In the genomic region with DNA sequence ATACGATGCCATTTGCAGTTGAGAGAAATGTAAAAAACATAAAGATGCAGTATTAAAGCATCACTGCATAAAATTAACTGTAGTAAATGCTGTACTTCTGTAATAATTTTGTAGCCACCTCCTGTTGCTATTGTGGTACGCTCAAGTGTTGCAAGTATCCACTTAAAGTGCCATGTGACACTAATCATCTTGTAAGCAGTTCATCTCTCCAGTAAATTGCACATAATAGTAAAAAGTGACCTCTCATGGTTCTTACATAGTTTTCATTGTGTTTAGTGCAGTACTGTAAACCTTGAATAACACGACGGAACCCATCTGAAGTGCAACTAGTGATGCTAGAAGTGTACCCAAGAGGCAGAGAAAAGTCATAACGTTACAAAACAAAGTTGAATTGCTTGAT, we compare ENCODE assay signal across 18 cellular contexts.
A peak's percentile ranks its signal among the peaks of the same experiment; 100 is the strongest.
DNase-seq lines count a peak whose midpoint lies in the region; FAIRE-seq and TF ChIP-seq lines count a peak whose summit lies in the region.
"Had no signal": no experiment of that assay in that cellular context is flagged by ENCODE, and none has a peak within 500 bp of the region (broad histone marks: within the 10 kb centered on the region; RNA-seq: fewer than 3 reads in every experiment).

No MANE protein-coding gene starts in this region.

- H4K8ac ChIP-seq in H1 (ENCODE audit: extremely low read depth, insufficient read depth, low read length): no peak overlapping the region

- no peak overlapping the region for H3K27ac ChIP-seq in H1 (ENCODE audit: low read depth, low read length)
- no peak overlapping the region for H3K27ac ChIP-seq in tibial nerve
- H3K27ac ChIP-seq: 22Rv1, A549, C4-2B had no signal

- H3K4me1 ChIP-seq in H1 (replicated peaks in 1 of 4; ENCODE audit: control insufficient read depth in 3 of 4, insufficient read depth in 4 of 4, low read length in 3 of 4): peaks cover 0 to 4% (median 1%) of the 10 kb centered on the region in 4 experiments; a peak in 3 of 7 replicates
- no peaks in the 10 kb centered on the region for H3K4me1 ChIP-seq in tibial nerve
- H3K4me1 ChIP-seq: A549, HAP-1 had no signal

- H3K36me3 ChIP-seq in H1 (ENCODE audit: control insufficient read depth in 2 of 4, insufficient read depth in 4 of 4, low read length in 3 of 4) (no peaks in the 10 kb centered on the region), tibial nerve (no peaks in the 10 kb centered on the region)
- H3K36me3 ChIP-seq: HAP-1 had no signal

- no peaks in the 10 kb centered on the region for H3K79me1 ChIP-seq in H1 (ENCODE audit: low read depth, low read length)

- no peaks in the 10 kb centered on the region for H3K27me3 ChIP-seq in H1 (replicated peaks in 1 of 4; ENCODE audit: control insufficient read depth in 3 of 4, extremely low read depth in 1 of 4, insufficient read depth in 3 of 4, low read length in 3 of 4)
- H3K27me3 ChIP-seq in tibial nerve: no peaks in the 10 kb centered on the region

- H2AK5ac ChIP-seq in H1 (ENCODE audit: low read depth, low read length): no peak overlapping the region

- no peak overlapping the region for H3K18ac ChIP-seq in H1 (ENCODE audit: extremely low read depth, low read length)

- no peak for TF ChIP-seq RAD21 in H1 (IDR thresholded peaks at IDR 0.05 in 1 of 2, conservative IDR thresholded peaks at IDR 0.05 in 1 of 2; ENCODE audit: low read depth in 2 of 2, low read length in 2 of 2)

- no peak overlapping the region for H2BK12ac ChIP-seq in H1 (ENCODE audit: low read depth, low read length)

- no peak overlapping the region for H2BK20ac ChIP-seq in H1 (ENCODE audit: low read length)

- H4K20me1 ChIP-seq in H1 (replicated peaks in 1 of 2; ENCODE audit: control insufficient read depth in 1 of 2, insufficient read depth in 2 of 2, low read length in 2 of 2): no peaks in the 10 kb centered on the region

- TF ChIP-seq EP300 in H1 (IDR thresholded peaks at IDR 0.05; ENCODE audit: borderline replicate concordance in 1 of 2, low read depth in 2 of 2, low read length in 2 of 2) (no peak), tibial nerve (IDR thresholded peaks at IDR 0.05) (no peak)

- CTCF ChIA-PET in H1 (lab: Charles Lee; ENCODE audit: partially characterized antibody): no interaction called here

- POLR2A ChIA-PET in H1 (lab: Charles Lee; ENCODE audit: partially characterized antibody): no interaction called here

- no peak overlapping the region for H3K14ac ChIP-seq in H1 (ENCODE audit: insufficient read length)

- no peak for FAIRE-seq in H1 (lab: Jason Lieb, UNC)
- FAIRE-seq: A549, D721Med, G401.6, GM12891, GM19239 had no signal

- no peak overlapping the region for H2BK15ac ChIP-seq in H1 (ENCODE audit: low read length)

- H2BK5ac ChIP-seq in H1 (ENCODE audit: low read depth, low read length): no peak overlapping the region

- no peaks in the 10 kb centered on the region for H3K79me2 ChIP-seq in H1 (ENCODE audit: control insufficient read depth in 1 of 2, insufficient read depth in 2 of 2, low read length in 2 of 2)

- no peak overlapping the region for H3K56ac ChIP-seq in H1 (replicated peaks; ENCODE audit: insufficient read length, low read depth, low read length)

- 85% methylated on average over 5 of the region's 5 CpGs; no CpG with 5 or more reads in 1 of the 2 experiments for WGBS in H1 (ENCODE audit: extremely low coverage in 1 of 2, insufficient coverage in 1 of 2, insufficient read length in 1 of 2, insufficient replicate concordance in 2 of 2, low coverage in 1 of 2, low lambda C conversion rate in 2 of 2, missing lambda C conversion rate in 1 of 2), 2 experiments
- 70 to 72% methylated on average over 5 of the region's 5 CpGs for WGBS in tibial nerve, 2 donors

- no peaks in the 10 kb centered on the region for H3K9me3 ChIP-seq in H1 (ENCODE audit: insufficient read depth in 2 of 2, low read depth in 1 of 2, low read length in 1 of 2)
- no peaks in the 10 kb centered on the region for H3K9me3 ChIP-seq in tibial nerve
- H3K9me3 ChIP-seq: A549, Caco-2, HAP-1 had no signal

- H3K9ac ChIP-seq in H1 (replicated peaks in 1 of 4; ENCODE audit: extremely low read depth in 1 of 4, low read depth in 3 of 4, low read length in 3 of 4): no peak overlapping the region

- TF ChIP-seq CTCF in H1 (IDR thresholded peaks at IDR 0.05; ENCODE audit: control extremely low read depth in 1 of 3, insufficient read depth in 1 of 3, low read depth in 1 of 3, low read length in 3 of 3) (no peak), tibial nerve (IDR thresholded peaks at IDR 0.05) (no peak)

- no peak overlapping the region for H3K4me3 ChIP-seq in H1 (ENCODE audit: extremely low read depth in 1 of 4, insufficient read depth in 2 of 4, low read depth in 3 of 4, low read length in 4 of 4)
- H3K4me3 ChIP-seq in tibial nerve: no peak overlapping the region
- H3K4me3 ChIP-seq: A549, HAP-1 had no signal

- H4K5ac ChIP-seq in H1 (ENCODE audit: insufficient read length, low read depth, low read length): no peak overlapping the region

- peak; percentile 44 for DNase-seq in NCI-H1105 treated with DMSO at 0.1 percent for 48 hours (lab: John Stamatoyannopoulos, UW)
- no peak for DNase-seq in NCI-H1105 (lab: John Stamatoyannopoulos, UW)
- peak; percentile 6 for DNase-seq in NCI-H748 (lab: John Stamatoyannopoulos, UW; ENCODE audit: unreplicated experiment)
- no peak for DNase-seq in NCI-H748 treated with DMSO at 0.1 percent for 48 hours (lab: John Stamatoyannopoulos, UW)
- no peak for DNase-seq in H1 (ENCODE audit: low read depth in 1 of 2, low spot score in 2 of 2)
- no peak for DNase-seq in tibial nerve (ENCODE audit: low spot score in 2 of 2)
- DNase-seq in activated CD8-positive, alpha-beta memory T cell treated with anti-CD3 and anti-CD28 coated beads, Interleukin-2, amount 50 U/mL, for 48 hours: no peak
- DNase-seq: AML-193; CD4-positive, alpha-beta T cell had no signal

- H2AFZ ChIP-seq in H1 (ENCODE audit: low read length): 0 out of 2 replicates have a peak overlapping the region, but pooled peaks have one; percentile 12

- no peak overlapping the region for H3K4ac ChIP-seq in H1 (replicated peaks; ENCODE audit: insufficient read length, low read depth, low read length)

- no peak overlapping the region for H2BK120ac ChIP-seq in H1 (replicated peaks; ENCODE audit: low read depth, low read length)

- no peak overlapping the region for H4K91ac ChIP-seq in H1 (replicated peaks; ENCODE audit: insufficient read length, low read length)

- H3K4me2 ChIP-seq in H1 (ENCODE audit: insufficient read depth in 1 of 2, low read depth in 2 of 2, low read length in 2 of 2): no peak overlapping the region
- H3K4me2 ChIP-seq: A549 had no signal

- H3K23me2 ChIP-seq in H1 (ENCODE audit: low read depth, low read length): no peaks in the 10 kb centered on the region

- no peak overlapping the region for H3K23ac ChIP-seq in H1 (ENCODE audit: insufficient read length)

- TF ChIP-seq POLR2A in H1 (IDR thresholded peaks at IDR 0.05; ENCODE audit: control extremely low read depth in 1 of 2, low read depth in 2 of 2, low read length in 2 of 2): no peak
- no peak for TF ChIP-seq POLR2A in tibial nerve (IDR thresholded peaks at IDR 0.05)

TF ChIP-seq in H1, 55 proteins besides CTCF, POLR2A, EP300 and RAD21:
- TF ChIP-seq SIN3A (conservative IDR thresholded peaks at IDR 0.05 in 1 of 2, IDR thresholded peaks at IDR 0.05 in 1 of 2; ENCODE audit: low read depth in 1 of 2, low read length in 2 of 2) (no peak), RFX5 (IDR thresholded peaks at IDR 0.05; ENCODE audit: borderline replicate concordance, low read depth, low read length) (no peak), GTF2F1 (IDR thresholded peaks at IDR 0.05; ENCODE audit: borderline replicate concordance, low read depth, low read length) (no peak), TEAD4 (IDR thresholded peaks at IDR 0.05; ENCODE audit: low read depth, low read length) (no peak), JUN (IDR thresholded peaks at IDR 0.05; ENCODE audit: low read depth, low read length) (no peak), CHD2 (IDR thresholded peaks at IDR 0.05; ENCODE audit: low read length) (no peak)
- TF ChIP-seq, protein P1, sequence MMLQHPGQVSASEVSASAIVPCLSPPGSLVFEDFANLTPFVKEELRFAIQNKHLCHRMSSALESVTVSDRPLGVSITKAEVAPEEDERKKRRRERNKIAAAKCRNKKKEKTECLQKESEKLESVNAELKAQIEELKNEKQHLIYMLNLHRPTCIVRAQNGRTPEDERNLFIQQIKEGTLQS (IDR thresholded peaks at IDR 0.05; ENCODE audit: insufficient read depth, low read depth, low read length): no peak
- TF ChIP-seq, protein P2, sequence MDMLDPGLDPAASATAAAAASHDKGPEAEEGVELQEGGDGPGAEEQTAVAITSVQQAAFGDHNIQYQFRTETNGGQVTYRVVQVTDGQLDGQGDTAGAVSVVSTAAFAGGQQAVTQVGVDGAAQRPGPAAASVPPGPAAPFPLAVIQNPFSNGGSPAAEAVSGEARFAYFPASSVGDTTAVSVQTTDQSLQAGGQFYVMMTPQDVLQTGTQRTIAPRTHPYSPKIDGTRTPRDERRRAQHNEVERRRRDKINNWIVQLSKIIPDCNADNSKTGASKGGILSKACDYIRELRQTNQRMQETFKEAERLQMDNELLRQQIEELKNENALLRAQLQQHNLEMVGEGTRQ (IDR thresholded peaks at IDR 0.05; ENCODE audit: low read length): no peak
TF ChIP-seq in H1: peak in this region for 0.

Comparison
In these comparisons a context has a peak if more than half of its experiments do, and no peak if none do; other contexts are left out.
1. DNase-seq: peak in NCI-H1105 treated with DMSO at 0.1 percent for 48 hours (single experiment) and NCI-H748 (single experiment); none in NCI-H1105 (single experiment), NCI-H748 treated with DMSO at 0.1 percent for 48 hours (single experiment), H1 (0 of 2), tibial nerve (0 of 2) and activated CD8-positive, alpha-beta memory T cell treated with anti-CD3 and anti-CD28 coated beads, Interleukin-2, amount 50 U/mL, for 48 hours (single experiment).